1 cellular context compared by ENCODE assay signal in genomic region chr12:108099778-108100177, GRCh38.
TF ChIP-seq lines count a peak whose summit lies in the region.

No MANE protein-coding gene starts in this region.

TF ChIP-seq in K562, 482 proteins besides CTCF, POLR2A, EP300 and RAD21 (continued from another document and continues in another):
- TF ChIP-seq RREB1 (CRISPR knock-in tag; IDR thresholded peaks at IDR 0.05) (no peak), MNT (conservative IDR thresholded peaks at IDR 0.05) (peak in 1 of 2 experiments; percentile 21; a peak in 1 of 4 replicates), MAFF (IDR thresholded peaks at IDR 0.05; ENCODE audit: low read length) (peak; percentile 18; the same call in 1 of the 2 replicates), HMG20B (CRISPR knock-in tag; IDR thresholded peaks at IDR 0.05) (no peak), ATF3 (IDR thresholded peaks at IDR 0.05) (peak; percentile 58), ATF3 (CRISPR knock-in tag; conservative IDR thresholded peaks at IDR 0.05) (no peak), ZNF23 (CRISPR knock-in tag; IDR thresholded peaks at IDR 0.05) (no peak), ZNF785 (CRISPR knock-in tag; IDR thresholded peaks at IDR 0.05) (no peak), ZNF12 (CRISPR knock-in tag; IDR thresholded peaks at IDR 0.05) (no peak), NR0B1 (IDR thresholded peaks at IDR 0.05; ENCODE audit: partially characterized antibody) (no peak), FOXK2 (conservative IDR thresholded peaks at IDR 0.05 in 1 of 2, IDR thresholded peaks at IDR 0.05 in 1 of 2; ENCODE audit: low read depth in 2 of 2) (0 out of 4 replicates have a peak, but pooled peaks of 1 of the 2 experiments have one; percentile 32), ILK (tag; IDR thresholded peaks at IDR 0.05; ENCODE audit: borderline replicate concordance, low read depth) (no peak), ZNF311 (CRISPR knock-in tag; IDR thresholded peaks at IDR 0.05) (no peak), NONO (IDR thresholded peaks at IDR 0.05; ENCODE audit: low read depth in 2 of 2, low read length in 1 of 2) (no peak), ILF3 (IDR thresholded peaks at IDR 0.05; ENCODE audit: borderline replicate concordance) (no peak), CUX1 (CRISPR knock-in tag; IDR thresholded peaks at IDR 0.05) (peak; percentile 62; the same call in 1 of the 2 replicates), SPI1 (IDR thresholded peaks at IDR 0.05; ENCODE audit: borderline replicate concordance, low read depth, low read length) (no peak), SMARCE1 (IDR thresholded peaks at IDR 0.05) (0 out of 2 replicates have a peak, but pooled peaks have one; percentile 27), BACH1 (tag; IDR thresholded peaks at IDR 0.05) (peak; percentile 24; the same call in 1 of the 2 replicates), KDM1A (IDR thresholded peaks at IDR 0.05) (peak; percentile 57 to 71; a peak in 2 of 4 replicates), ELF2 (CRISPR knock-in tag; IDR thresholded peaks at IDR 0.05) (no peak), DLX4 (CRISPR knock-in tag; IDR thresholded peaks at IDR 0.05) (no peak), MAFG (tag; conservative IDR thresholded peaks at IDR 0.05) (peak; percentile 79), ZNF639 (CRISPR knock-in tag; conservative IDR thresholded peaks at IDR 0.05 in 1 of 2, IDR thresholded peaks at IDR 0.05 in 1 of 2) (no peak), SIN3B (IDR thresholded peaks at IDR 0.05; ENCODE audit: low read depth) (no peak), NFATC3 (IDR thresholded peaks at IDR 0.05) (no peak), NCOA6 (IDR thresholded peaks at IDR 0.05) (no peak), SREBF2 (CRISPR knock-in tag; IDR thresholded peaks at IDR 0.05) (no peak), RCOR1 (IDR thresholded peaks at IDR 0.05; ENCODE audit: borderline replicate concordance in 1 of 2, low read depth in 2 of 2, low read length in 2 of 2) (peak in 1 of 2 experiments; percentile 72; a peak in 1 of 4 replicates), ZNF668 (CRISPR knock-in tag; IDR thresholded peaks at IDR 0.05) (no peak), ELK3 (CRISPR knock-in tag; IDR thresholded peaks at IDR 0.05) (no peak), JUND (IDR thresholded peaks at IDR 0.05; ENCODE audit: borderline replicate concordance, low read depth, low read length) (peak; percentile 59; the same call in 1 of the 2 replicates), JUND (tag; IDR thresholded peaks at IDR 0.05; ENCODE audit: borderline replicate concordance, low read depth, low read length) (peak; percentile 72; the same call in 1 of the 3 replicates), ATF7 (IDR thresholded peaks at IDR 0.05) (no peak), HLTF (IDR thresholded peaks at IDR 0.05) (no peak), CEBPZ (IDR thresholded peaks at IDR 0.05; ENCODE audit: borderline replicate concordance, low read depth, low read length) (no peak), HCFC1 (IDR thresholded peaks at IDR 0.05; ENCODE audit: low read depth, low read length) (no peak), FOXA3 (CRISPR knock-in tag; conservative IDR thresholded peaks at IDR 0.05 in 1 of 2, IDR thresholded peaks at IDR 0.05 in 1 of 2) (peak in 1 of 2 experiments; percentile 52; a peak in 2 of 4 replicates), NFE2 (IDR thresholded peaks at IDR 0.05; ENCODE audit: low read depth) (peak; percentile 72), TARDBP (IDR thresholded peaks at IDR 0.05) (no peak), ZNF696 (CRISPR knock-in tag; conservative IDR thresholded peaks at IDR 0.05) (no peak), PHF8 (IDR thresholded peaks at IDR 0.05; ENCODE audit: borderline replicate concordance, low read length) (no peak)
